In genomic region chr7:66920769-66921395, GRCh38 we compare ENCODE assay signal across 8 cellular contexts. TPM values are rescaled to one million over a fixed set of nuclear protein-coding genes. Genes with fewer than 3 reads are reported as not detected.
DNase-seq lines count a peak whose midpoint lies in the region; ATAC-seq, FAIRE-seq and TF ChIP-seq lines count a peak whose summit lies in the region.

Gene TMEM248 (plus strand): TSS chr7:66921225. CDS start chr7:66941866, 20,641 bp downstream.

- TF ChIP-seq EP300 in A549 (IDR thresholded peaks at IDR 0.05): no peak

- WGBS in A549 (ENCODE audit: missing lambda C conversion rate): 1% methylated on average over 15 of the region's 67 CpGs

- H3K9me3 ChIP-seq in A549 (no peaks in the 10 kb centered on the region), WERI-Rb-1 (ENCODE audit: severe bottlenecking) (no peaks in the 10 kb centered on the region), breast epithelium (no peaks in the 10 kb centered on the region), iPS-18c (ENCODE audit: control insufficient read depth, insufficient read depth, low read length) (no peaks in the 10 kb centered on the region), skeletal muscle tissue (ENCODE audit: control insufficient read depth in 3 of 3, low read length in 3 of 3) (no peaks in the 10 kb centered on the region)

- POLR2A ChIA-PET in A549 (lab: Yijun Ruan, JAX): interaction anchor here (0.6 to 1.4 kb wide), 10 partner anchors 27 to 608 kb away, joined by 3 to 7 read pairs (median 5); partner anchors contain the start of genes KCTD7, RABGEF1 and SBDS

- H3K27me3 ChIP-seq in WERI-Rb-1 (ENCODE audit: insufficient read depth, low read depth, severe bottlenecking) (no peaks in the 10 kb centered on the region), breast epithelium (no peaks in the 10 kb centered on the region), skeletal muscle tissue (ENCODE audit: control insufficient read depth in 3 of 3, insufficient read depth in 3 of 3, low read length in 3 of 3) (no peaks in the 10 kb centered on the region)

- no peak for FAIRE-seq in A549 (lab: Jason Lieb, UNC)

- H3K4me3 ChIP-seq in A549 (peak within 1 kb of the TSS; percentile 93), WERI-Rb-1 (ENCODE audit: low read depth, low read length) (peak within 1 kb of the TSS; percentile 54), breast epithelium (peak within 1 kb of the TSS; percentile 65 to 99 (median 95)), iPS-18c (ENCODE audit: insufficient read depth, low read depth, low read length) (peak within 1 kb of the TSS; percentile 80), skeletal muscle tissue (ENCODE audit: low read length in 3 of 3) (peak within 1 kb of the TSS; percentile 96 to 100 (median 100))

- intact Hi-C loops in breast epithelium (cut with DNase I; ENCODE audit: low total_unique reads): no loop called here

- peak within 1 kb of the TSS; percentile 89 to 95 (median 91) for H3K9ac ChIP-seq in skeletal muscle tissue (ENCODE audit: low read depth in 1 of 3, low read length in 3 of 3)

- no peak; a peak in 2 of 5 replicates for TF ChIP-seq RAD21 in A549 (conservative IDR thresholded peaks at IDR 0.05 in 1 of 2, IDR thresholded peaks at IDR 0.05 in 1 of 2)

- peak within 1 kb of the TSS; percentile 95 to 96 for H3K27ac ChIP-seq in A549
- peak within 1 kb of the TSS; percentile 81 for H3K27ac ChIP-seq in WERI-Rb-1
- H3K27ac ChIP-seq in breast epithelium: peak within 1 kb of the TSS; percentile 75 to 96
- peak within 1 kb of the TSS; percentile 76 for H3K27ac ChIP-seq in skeletal muscle tissue (ENCODE audit: low read depth, low read length)

- peaks cover 21% of the 10 kb centered on the region; the same call in 1 of the 3 replicates for H3K4me1 ChIP-seq in A549
- H3K4me1 ChIP-seq in breast epithelium: peaks cover 4 to 15% of the 10 kb centered on the region in 2 donors
- peaks cover 23 to 37% (median 29%) of the 10 kb centered on the region in 3 donors for H3K4me1 ChIP-seq in skeletal muscle tissue (ENCODE audit: control insufficient read depth in 3 of 3, insufficient read depth in 3 of 3, low read length in 3 of 3)

- ATAC-seq in A549: peak; percentile 92 to 99
- ATAC-seq in GM18858 (IDR thresholded peaks at IDR 0.05; ENCODE audit: unreplicated experiment): peak; percentile 79
- ATAC-seq in HG03095 (IDR thresholded peaks at IDR 0.05; ENCODE audit: unreplicated experiment): peak; percentile 71

- peak; percentile 63 to 90 for DNase-seq in A549 (ENCODE audit: low read depth in 1 of 2, low spot score in 1 of 2)
- DNase-seq in NCI-H2171 treated with DMSO at 0.1 percent for 48 hours (lab: John Stamatoyannopoulos, UW): peak; percentile 92
- peak; percentile 88 for DNase-seq in WERI-Rb-1
- peak; percentile 76 to 89 for DNase-seq in breast epithelium (ENCODE audit: low spot score in 2 of 2)

- H3K4me2 ChIP-seq in A549: peak within 1 kb of the TSS; percentile 92

- TF ChIP-seq POLR2A in A549 (IDR thresholded peaks at IDR 0.05; ENCODE audit: low read length) (peak; percentile 94), breast epithelium (IDR thresholded peaks at IDR 0.05) (no peak)

- TF ChIP-seq CTCF in A549 (IDR thresholded peaks at IDR 0.05) (no peak), WERI-Rb-1 (IDR thresholded peaks at IDR 0.05; ENCODE audit: low read depth, low read length) (no peak), breast epithelium (IDR thresholded peaks at IDR 0.05) (no peak)

- CTCF ChIA-PET in A549 (lab: Yijun Ruan, JAX): no interaction called here

- H3K36me3 ChIP-seq in WERI-Rb-1 (peaks cover 25% of the 10 kb centered on the region), breast epithelium (no peaks in the 10 kb centered on the region), skeletal muscle tissue (ENCODE audit: control insufficient read depth in 3 of 3, insufficient read depth in 3 of 3, low read length in 3 of 3) (peaks cover 0 to 8% (median 6%) of the 10 kb centered on the region in 3 donors)

TF ChIP-seq in A549, 52 proteins besides CTCF, POLR2A, EP300 and RAD21:
- TF ChIP-seq RNF2 (IDR thresholded peaks at IDR 0.05; ENCODE audit: borderline replicate concordance, low read depth): no peak
- TF ChIP-seq MYC (IDR thresholded peaks at IDR 0.05; ENCODE audit: borderline replicate concordance, low read length): peak; percentile 97
- peak; percentile 77; the same call in 1 of the 2 replicates for TF ChIP-seq PHF8 (IDR thresholded peaks at IDR 0.05; ENCODE audit: borderline replicate concordance, low read depth)
- TF ChIP-seq HDAC2 (IDR thresholded peaks at IDR 0.05): 0 out of 2 replicates have a peak, but pooled peaks have one; percentile 32
- no peak for TF ChIP-seq HOXA7 (CRISPR knock-in tag; IDR thresholded peaks at IDR 0.05)
- TF ChIP-seq KDM1A (IDR thresholded peaks at IDR 0.05; ENCODE audit: low read depth): peak; percentile 92
- TF ChIP-seq, protein P1, sequence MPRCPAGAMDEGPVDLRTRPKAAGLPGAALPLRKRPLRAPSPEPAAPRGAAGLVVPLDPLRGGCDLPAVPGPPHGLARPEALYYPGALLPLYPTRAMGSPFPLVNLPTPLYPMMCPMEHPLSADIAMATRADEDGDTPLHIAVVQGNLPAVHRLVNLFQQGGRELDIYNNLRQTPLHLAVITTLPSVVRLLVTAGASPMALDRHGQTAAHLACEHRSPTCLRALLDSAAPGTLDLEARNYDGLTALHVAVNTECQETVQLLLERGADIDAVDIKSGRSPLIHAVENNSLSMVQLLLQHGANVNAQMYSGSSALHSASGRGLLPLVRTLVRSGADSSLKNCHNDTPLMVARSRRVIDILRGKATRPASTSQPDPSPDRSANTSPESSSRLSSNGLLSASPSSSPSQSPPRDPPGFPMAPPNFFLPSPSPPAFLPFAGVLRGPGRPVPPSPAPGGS (IDR thresholded peaks at IDR 0.05): 0 out of 3 replicates have a peak, but pooled peaks have one; percentile 54
- peak; percentile 91 to 94 for TF ChIP-seq JUN (IDR thresholded peaks at IDR 0.05)
- no peak for TF ChIP-seq SREBF2 (IDR thresholded peaks at IDR 0.05)
- TF ChIP-seq NPAS2 (CRISPR knock-in tag; IDR thresholded peaks at IDR 0.05; ENCODE audit: borderline replicate concordance): peak; percentile 6; the same call in 1 of the 2 replicates
- TF ChIP-seq MAZ (IDR thresholded peaks at IDR 0.05; ENCODE audit: borderline replicate concordance, low read depth, low read length): 0 out of 2 replicates have a peak, but pooled peaks have one; percentile 16
- TF ChIP-seq ZC3H11A (IDR thresholded peaks at IDR 0.05): no peak
- TF ChIP-seq GATA3 (IDR thresholded peaks at IDR 0.05; ENCODE audit: borderline replicate concordance): 0 out of 2 replicates have a peak, but pooled peaks have one; percentile 26
- TF ChIP-seq EHMT2 (IDR thresholded peaks at IDR 0.05; ENCODE audit: low read depth): no peak
- no peak for TF ChIP-seq POLR2AphosphoS2 (conservative IDR thresholded peaks at IDR 0.05; ENCODE audit: low read length)
- peak; percentile 23; the same call in 1 of the 2 replicates for TF ChIP-seq USF2 (IDR thresholded peaks at IDR 0.05)
- TF ChIP-seq, protein P2, sequence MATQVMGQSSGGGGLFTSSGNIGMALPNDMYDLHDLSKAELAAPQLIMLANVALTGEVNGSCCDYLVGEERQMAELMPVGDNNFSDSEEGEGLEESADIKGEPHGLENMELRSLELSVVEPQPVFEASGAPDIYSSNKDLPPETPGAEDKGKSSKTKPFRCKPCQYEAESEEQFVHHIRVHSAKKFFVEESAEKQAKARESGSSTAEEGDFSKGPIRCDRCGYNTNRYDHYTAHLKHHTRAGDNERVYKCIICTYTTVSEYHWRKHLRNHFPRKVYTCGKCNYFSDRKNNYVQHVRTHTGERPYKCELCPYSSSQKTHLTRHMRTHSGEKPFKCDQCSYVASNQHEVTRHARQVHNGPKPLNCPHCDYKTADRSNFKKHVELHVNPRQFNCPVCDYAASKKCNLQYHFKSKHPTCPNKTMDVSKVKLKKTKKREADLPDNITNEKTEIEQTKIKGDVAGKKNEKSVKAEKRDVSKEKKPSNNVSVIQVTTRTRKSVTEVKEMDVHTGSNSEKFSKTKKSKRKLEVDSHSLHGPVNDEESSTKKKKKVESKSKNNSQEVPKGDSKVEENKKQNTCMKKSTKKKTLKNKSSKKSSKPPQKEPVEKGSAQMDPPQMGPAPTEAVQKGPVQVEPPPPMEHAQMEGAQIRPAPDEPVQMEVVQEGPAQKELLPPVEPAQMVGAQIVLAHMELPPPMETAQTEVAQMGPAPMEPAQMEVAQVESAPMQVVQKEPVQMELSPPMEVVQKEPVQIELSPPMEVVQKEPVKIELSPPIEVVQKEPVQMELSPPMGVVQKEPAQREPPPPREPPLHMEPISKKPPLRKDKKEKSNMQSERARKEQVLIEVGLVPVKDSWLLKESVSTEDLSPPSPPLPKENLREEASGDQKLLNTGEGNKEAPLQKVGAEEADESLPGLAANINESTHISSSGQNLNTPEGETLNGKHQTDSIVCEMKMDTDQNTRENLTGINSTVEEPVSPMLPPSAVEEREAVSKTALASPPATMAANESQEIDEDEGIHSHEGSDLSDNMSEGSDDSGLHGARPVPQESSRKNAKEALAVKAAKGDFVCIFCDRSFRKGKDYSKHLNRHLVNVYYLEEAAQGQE (IDR thresholded peaks at IDR 0.05): no peak
- peak; percentile 14 for TF ChIP-seq ZFP36 (IDR thresholded peaks at IDR 0.05; ENCODE audit: borderline replicate concordance, partially characterized antibody)
- TF ChIP-seq, protein P3, sequence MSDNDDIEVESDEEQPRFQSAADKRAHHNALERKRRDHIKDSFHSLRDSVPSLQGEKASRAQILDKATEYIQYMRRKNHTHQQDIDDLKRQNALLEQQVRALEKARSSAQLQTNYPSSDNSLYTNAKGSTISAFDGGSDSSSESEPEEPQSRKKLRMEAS (IDR thresholded peaks at IDR 0.05): peak; percentile 100

RNA-seq across cellular contexts. Expression of gene TMEM248, which starts in this region (rescaled TPM):
- 128 and 139 TPM in 2 replicates for polyA plus RNA-seq in A549 (2011; rRNA removed)
- polyA plus RNA-seq in A549 (2012; cell fraction: cytosol; rRNA removed): 169 and 196 TPM in 2 replicates
- polyA plus RNA-seq in A549 (2012; cell fraction: nucleus; rRNA removed): 106 and 138 TPM in 2 replicates
- 53.7 to 57.4 TPM (median 55.3 TPM) in 3 replicates for polyA plus RNA-seq in A549 (2017; fragmentation: RNase III; extraction: RNeasy Plus Mini Kit Qiagen cat#74134 plus additional on column Dnase treatment)
- polyA minus RNA-seq in A549 (2011; rRNA and poly(A)+ RNA removed): 304 and 345 TPM in 2 replicates
- total RNA-seq in breast epithelium: 100 to 1,000 TPM; 119 to 148 (median 120) TPM
- total RNA-seq in skeletal muscle tissue: 39.7 TPM

Comparison
In these comparisons a context has a peak if more than half of its experiments do, and no peak if none do; other contexts are left out.
1. Peak in every context shown above with its lines: DNase-seq, ATAC-seq, H3K4me3 ChIP-seq and H3K27ac ChIP-seq.